10 cellular contexts compared by ENCODE assay signal in the genomic region with DNA sequence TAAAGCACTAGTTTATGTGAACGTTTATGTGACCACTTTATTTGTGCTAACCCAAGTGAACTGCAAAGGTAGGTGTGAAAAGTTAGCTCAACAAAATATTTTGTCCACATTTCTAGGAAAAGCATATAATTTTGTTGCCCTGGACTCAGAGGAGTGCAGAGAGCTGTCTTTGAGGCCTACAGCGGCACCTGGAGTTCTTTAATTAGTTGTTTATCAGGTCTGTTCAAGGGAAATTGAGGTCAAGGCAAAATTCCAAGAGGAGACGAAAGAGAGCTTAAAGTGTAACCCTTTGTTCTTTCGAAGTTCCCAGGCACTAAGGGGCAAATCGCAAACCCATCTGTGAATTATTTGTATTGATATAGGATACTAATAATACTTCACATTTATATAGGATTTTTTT. TPM values are rescaled to one million over a fixed set of nuclear protein-coding genes. Genes with fewer than 3 reads are reported as not detected.
DNase-seq lines count a peak whose midpoint lies in the region; ATAC-seq and TF ChIP-seq lines count a peak whose summit lies in the region.
"Had no signal": no experiment of that assay in that cellular context is flagged by ENCODE, and none has a peak within 500 bp of the region (broad histone marks: within the 10 kb centered on the region; RNA-seq: fewer than 3 reads in every experiment).

No MANE protein-coding gene starts in this region.

- no peaks in the 10 kb centered on the region for H3K9me3 Mint-ChIP-seq in stimulated activated naive CD8-positive, alpha-beta T cell treated with anti-CD3 and anti-CD28 coated beads, Interleukin-15, Interleukin-2, amounts not matched to agents 100 ng/mL and 50 ng/mL, for 24 hours
- H3K9me3 Mint-ChIP-seq in stimulated activated naive CD8-positive, alpha-beta T cell treated with anti-CD3 and anti-CD28 coated beads, Interleukin-15, amount 100 ng/mL, for 72 hours, result no peaks in the 10 kb centered on the region
- no peaks in the 10 kb centered on the region for H3K9me3 Mint-ChIP-seq in endothelial cell (ENCODE audit: unreplicated experiment)

- no peak overlapping the region for H3K27ac Mint-ChIP-seq in stimulated activated naive CD8-positive, alpha-beta T cell treated with anti-CD3 and anti-CD28 coated beads, Interleukin-15, Interleukin-2, amounts not matched to agents 100 ng/mL and 50 ng/mL, for 24 hours
- H3K27ac Mint-ChIP-seq in stimulated activated naive CD8-positive, alpha-beta T cell treated with anti-CD3 and anti-CD28 coated beads, Interleukin-15, amount 100 ng/mL, for 72 hours, result no peak overlapping the region
- H3K27ac Mint-ChIP-seq in endothelial cell (ENCODE audit: unreplicated experiment), result peak overlapping the region; percentile 95

- H3K4me3 ChIP-seq in muscle layer of duodenum (ENCODE audit: low read depth in 1 of 2, low read length in 2 of 2), result peak overlapping the region in 1 of 2 donors; percentile 61
- H3K4me3 ChIP-seq: MG63 had no signal

- peak overlapping the region; percentile 79 for H3K4me3 Mint-ChIP-seq in stimulated activated naive CD8-positive, alpha-beta T cell treated with anti-CD3 and anti-CD28 coated beads, Interleukin-15, Interleukin-2, amounts not matched to agents 100 ng/mL and 50 ng/mL, for 24 hours
- peak overlapping the region in 1 of 2 donors; percentile 80 for H3K4me3 Mint-ChIP-seq in stimulated activated naive CD8-positive, alpha-beta T cell treated with anti-CD3 and anti-CD28 coated beads, Interleukin-15, amount 100 ng/mL, for 72 hours
- peak overlapping the region; percentile 95 for H3K4me3 Mint-ChIP-seq in endothelial cell (ENCODE audit: unreplicated experiment)

- H3K4me1 Mint-ChIP-seq in stimulated activated naive CD8-positive, alpha-beta T cell treated with anti-CD3 and anti-CD28 coated beads, Interleukin-15, Interleukin-2, amounts not matched to agents 100 ng/mL and 50 ng/mL, for 24 hours (ENCODE audit: low read depth), result peaks cover 47% of the 10 kb centered on the region
- peaks cover 42% of the 10 kb centered on the region for H3K4me1 Mint-ChIP-seq in stimulated activated naive CD8-positive, alpha-beta T cell treated with anti-CD3 and anti-CD28 coated beads, Interleukin-15, amount 100 ng/mL, for 72 hours
- H3K4me1 Mint-ChIP-seq in endothelial cell (ENCODE audit: unreplicated experiment), result peaks cover 31% of the 10 kb centered on the region

- peak overlapping the region; percentile 58 for H3K27ac ChIP-seq in muscle layer of duodenum (ENCODE audit: low read length)

- H3K9me3 ChIP-seq in muscle layer of duodenum (ENCODE audit: control insufficient read depth in 1 of 2, low read length in 2 of 2), result no peaks in the 10 kb centered on the region
- H3K9me3 ChIP-seq: breast epithelium, MG63 had no signal

- ATAC-seq in stimulated activated naive CD8-positive, alpha-beta T cell treated with anti-CD3 and anti-CD28 coated beads, Interleukin-15, amount 100 ng/mL, for 72 hours, result no peak
- no peak for ATAC-seq in GM18870 (IDR thresholded peaks at IDR 0.05; ENCODE audit: unreplicated experiment)

- H3K27me3 Mint-ChIP-seq in stimulated activated naive CD8-positive, alpha-beta T cell treated with anti-CD3 and anti-CD28 coated beads, Interleukin-15, Interleukin-2, amounts not matched to agents 100 ng/mL and 50 ng/mL, for 24 hours, result peaks cover 55% of the 10 kb centered on the region
- H3K27me3 Mint-ChIP-seq in stimulated activated naive CD8-positive, alpha-beta T cell treated with anti-CD3 and anti-CD28 coated beads, Interleukin-15, amount 100 ng/mL, for 72 hours, result peaks cover 71% of the 10 kb centered on the region
- H3K27me3 Mint-ChIP-seq in endothelial cell (ENCODE audit: unreplicated experiment), result peaks cover 12% of the 10 kb centered on the region

- no peaks in the 10 kb centered on the region for H3K36me3 Mint-ChIP-seq in stimulated activated naive CD8-positive, alpha-beta T cell treated with anti-CD3 and anti-CD28 coated beads, Interleukin-15, Interleukin-2, amounts not matched to agents 100 ng/mL and 50 ng/mL, for 24 hours (ENCODE audit: low read depth)
- no peaks in the 10 kb centered on the region for H3K36me3 Mint-ChIP-seq in endothelial cell (ENCODE audit: low read depth, unreplicated experiment)

- no peak for TF ChIP-seq CTCF in endothelial cell (IDR thresholded peaks at IDR 0.05; ENCODE audit: unreplicated experiment)

- no peaks in the 10 kb centered on the region for H3K36me3 ChIP-seq in muscle layer of duodenum (ENCODE audit: control insufficient read depth in 1 of 2, insufficient read depth in 2 of 2, low read length in 2 of 2)
- H3K36me3 ChIP-seq: breast epithelium, MG63 had no signal

- no peak for DNase-seq in stimulated activated naive CD8-positive, alpha-beta T cell treated with anti-CD3 and anti-CD28 coated beads, Interleukin-15, amount 100 ng/mL, for 72 hours
- DNase-seq in endothelial cell (ENCODE audit: low spot score), result no peak
- DNase-seq in NCI-H1048 (lab: John Stamatoyannopoulos, UW), result no peak
- no peak for DNase-seq in DMS153 treated with DMSO at 0.1 percent for 48 hours (lab: John Stamatoyannopoulos, UW; ENCODE audit: unreplicated experiment)
- DNase-seq in activated CD4-positive, alpha-beta T cell treated with anti-CD3 and anti-CD28 coated beads, Interleukin-2, amount 50 U/mL, for 4 hours, result no peak
- DNase-seq: MG63 had no signal

- peaks cover 0 to 10% of the 10 kb centered on the region in 2 donors for H3K4me1 ChIP-seq in muscle layer of duodenum (ENCODE audit: control insufficient read depth in 1 of 2, insufficient read depth in 2 of 2, low read length in 2 of 2)
- H3K4me1 ChIP-seq: breast epithelium had no signal

- peaks cover 3% of the 10 kb centered on the region for H3K27me3 ChIP-seq in muscle layer of duodenum (ENCODE audit: low read depth, low read length)
- H3K27me3 ChIP-seq: MG63 had no signal

RNA-seq across cellular contexts. Expression of a gene that starts 1.4 kb away (rescaled TPM):
- 2.9 TPM for total RNA-seq in endothelial cell (ENCODE audit: unreplicated experiment)

RNA-seq across cellular contexts. Expression of a gene that starts 42.4 kb away (rescaled TPM):
- 22.1 TPM for total RNA-seq in endothelial cell (ENCODE audit: unreplicated experiment)
